30 cellular contexts compared by ENCODE assay signal in genomic region chr2:97784953-97785352, GRCh38.
"Had no signal": no experiment of that assay in that cellular context is flagged by ENCODE, and none has a peak within 500 bp of the region (broad histone marks: within the 10 kb centered on the region; RNA-seq: fewer than 3 reads in every experiment).

No MANE protein-coding gene starts in this region.

- H3K4me3 Mint-ChIP-seq: activated CD8-positive, alpha-beta T cell treated with anti-CD3 and anti-CD28 coated beads for 36 hours; activated naive CD8-positive, alpha-beta T cell; activated T-cell treated with anti-CD3 and anti-CD28 coated beads, Interleukin-2, amount 50 U/mL, for 72 hours; effector memory CD8-positive, alpha-beta T cell; T-helper 17 cell; T-helper 2 cell treated with Interferon-gamma antibody and Interleukin-4, amounts not matched to agents 5 μg/mL and 100 μg/mL, for 36 hours had no signal

- H3K9me3 Mint-ChIP-seq: activated CD8-positive, alpha-beta T cell treated with anti-CD3 and anti-CD28 coated beads for 36 hours; activated T-cell treated with anti-CD3 and anti-CD28 coated beads, Interleukin-2, amount 50 U/mL, for 72 hours; effector memory CD8-positive, alpha-beta T cell; T-helper 2 cell treated with Interferon-gamma antibody and Interleukin-4, amounts not matched to agents 5 μg/mL and 100 μg/mL, for 36 hours had no signal

- H3K27ac Mint-ChIP-seq: activated CD8-positive, alpha-beta T cell treated with anti-CD3 and anti-CD28 coated beads for 36 hours; activated naive CD8-positive, alpha-beta T cell; activated T-cell treated with anti-CD3 and anti-CD28 coated beads, Interleukin-2, amount 50 U/mL, for 72 hours; effector memory CD8-positive, alpha-beta T cell; T-helper 17 cell; T-helper 2 cell treated with Interferon-gamma antibody and Interleukin-4, amounts not matched to agents 5 μg/mL and 100 μg/mL, for 36 hours had no signal

- ATAC-seq: activated CD8-positive, alpha-beta T cell treated with anti-CD3 and anti-CD28 coated beads for 36 hours; body of pancreas; effector memory CD8-positive, alpha-beta T cell; foreskin keratinocyte; gastrocnemius medialis; T-helper 17 cell had no signal

- DNase-seq: activated CD4-positive, alpha-beta T cell treated with anti-CD3 and anti-CD28 coated beads for 48 hours; activated CD4-positive, alpha-beta T cell treated with anti-CD3 and anti-CD28 coated beads, Interleukin-2, amount 50 U/mL, for 1 hour; activated CD4-positive, alpha-beta T cell treated with anti-CD3 and anti-CD28 coated beads, Interleukin-2, amount 50 U/mL, for 48 hours; activated CD4-positive, CD25-positive, alpha-beta regulatory T cell; activated CD4-positive, CD25-positive, alpha-beta regulatory T cell treated with anti-CD3 and anti-CD28 coated beads, Interleukin-2, amount 50 U/mL, for 72 hours; activated CD8-positive, alpha-beta memory T cell treated with anti-CD3 and anti-CD28 coated beads for 24 hours; activated CD8-positive, alpha-beta T cell treated with anti-CD3 and anti-CD28 coated beads for 36 hours; activated effector memory CD4-positive, alpha-beta T cell treated with Interleukin-2 at 50 U/mL for 16 hours; activated gamma-delta T cell treated with Interleukin-2 at 50 U/mL for 16 hours; activated naive CD4-positive, alpha-beta T cell treated with anti-CD3 and anti-CD28 coated beads, Interleukin-2, amount 50 U/mL, for 16 hours; activated naive CD4-positive, alpha-beta T cell treated with Interleukin-2 at 50 U/mL for 16 hours; activated T-cell treated with anti-CD3 and anti-CD28 coated beads, Interleukin-2, amount 50 U/mL, for 72 hours; amygdala; aorta; body of pancreas; caudate nucleus; cortex of kidney; dermis blood vessel endothelial cell; effector CD4-positive, alpha-beta T cell; effector memory CD8-positive, alpha-beta T cell; erythroblast; foreskin keratinocyte; gastrocnemius medialis; glutamatergic neuron; T-helper 1 cell; T-helper 17 cell; T1000 had no signal

- FAIRE-seq: colon had no signal

- H3K27me3 Mint-ChIP-seq: activated CD8-positive, alpha-beta T cell treated with anti-CD3 and anti-CD28 coated beads for 36 hours; activated naive CD8-positive, alpha-beta T cell; effector memory CD8-positive, alpha-beta T cell; T-helper 17 cell had no signal
